ENCODE assay signal across 23 cellular contexts in genomic region chr17:44249501-44250246, GRCh38. TPM values are rescaled to one million over a fixed set of nuclear protein-coding genes. Genes with fewer than 3 reads are reported as not detected.
"Had no signal": no experiment of that assay in that cellular context is flagged by ENCODE, and none has a peak within 500 bp of the region (broad histone marks: within the 10 kb centered on the region; RNA-seq: fewer than 3 reads in every experiment).

No MANE protein-coding gene starts in this region.

- DNase-seq: activated CD4-positive, alpha-beta T cell treated with anti-CD3 and anti-CD28 coated beads, Interleukin-2, amount 50 U/mL, for 1 hour; activated T-cell treated with anti-CD3 and anti-CD28 coated beads, Interleukin-2, amount 50 U/mL, for 1 hour; amniotic stem cell; cortex of kidney; effector CD4-positive, alpha-beta T cell; esophagus squamous epithelium; hypothalamus; left ventricle myocardium inferior; naive B cell; nucleus accumbens; posterior cingulate gyrus; stimulated activated CD4-positive, alpha-beta T cell treated with anti-CD3 and anti-CD28 coated beads, Interleukin-2, amount 100 ng/mL, for 48 hours; stimulated activated naive CD4-positive, alpha-beta T cell treated with Interleukin-2 at 50 U/mL for 16 hours; substantia nigra; T1000 had no signal

- ATAC-seq: activated CD4-positive, CD25-positive, alpha-beta regulatory T cell treated with anti-CD3 and anti-CD28 coated beads, Interleukin-2, amount 50 U/mL, for 24 hours had no signal

- H3K9me3 Mint-ChIP-seq: activated naive CD4-positive, alpha-beta T cell treated with anti-CD3 and anti-CD28 coated beads, Interleukin-2, amount 10 ng/mL, durations not matched to agents 7 days and 5 days; T-cell had no signal

- H3K27me3 Mint-ChIP-seq: T-cell had no signal

- H3K36me3 Mint-ChIP-seq: activated naive CD4-positive, alpha-beta T cell treated with anti-CD3 and anti-CD28 coated beads, Interleukin-2, amount 10 ng/mL, durations not matched to agents 7 days and 5 days; naive B cell; T-cell had no signal

RNA-seq across cellular contexts. Expression of gene SLC4A1, which starts 18.3 kb away (rescaled TPM):
- total RNA-seq: endothelial cell of umbilical vein, esophagus squamous epithelium, fibroblast of villous mesenchyme, kidney epithelial cell, left ventricle myocardium inferior, T-cell, vagina had no signal

RNA-seq across cellular contexts. Expression of gene RUNDC3A, which starts 58.7 kb away (rescaled TPM):
- total RNA-seq: endothelial cell of umbilical vein, tibial nerve had no signal
